In the genomic region with DNA sequence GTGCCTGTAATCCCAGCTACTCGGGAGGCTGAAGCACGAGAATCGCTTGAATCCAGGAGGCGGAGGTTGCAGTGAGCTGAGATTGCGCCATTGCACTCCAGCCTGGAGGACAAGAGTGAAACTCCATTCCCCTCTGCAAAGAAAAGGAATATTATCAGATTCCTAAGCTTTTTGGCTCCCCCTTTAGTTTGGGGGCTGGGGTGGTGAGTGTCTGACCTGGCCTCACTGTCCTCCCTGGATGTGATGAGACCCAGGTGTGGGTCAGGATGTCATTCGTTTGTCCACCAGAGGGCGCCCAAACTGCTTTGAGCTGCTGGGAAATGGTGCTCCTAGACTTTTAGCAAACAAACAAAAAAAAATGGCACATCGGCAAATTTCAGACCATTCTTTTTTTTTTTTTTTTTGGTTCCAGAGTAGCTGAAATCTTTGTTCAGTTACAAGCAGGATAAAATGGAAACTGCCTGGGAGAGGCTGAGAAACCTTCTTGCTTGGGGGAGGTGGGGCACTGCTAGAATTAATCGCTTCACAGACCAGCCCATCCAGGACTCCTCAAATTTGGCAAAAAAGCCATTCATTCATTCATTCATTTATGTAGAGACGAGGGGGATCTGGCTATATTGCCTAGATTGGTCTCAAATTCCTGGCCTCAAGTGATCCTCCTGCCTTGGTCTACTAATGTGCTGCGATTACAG, we compare ENCODE assay signal across 9 cellular contexts.
DNase-seq lines count a peak whose midpoint lies in the region; ATAC-seq and TF ChIP-seq lines count a peak whose summit lies in the region.
"Had no signal": no experiment of that assay in that cellular context is flagged by ENCODE, and none has a peak within 500 bp of the region (broad histone marks: within the 10 kb centered on the region; RNA-seq: fewer than 3 reads in every experiment).

No MANE protein-coding gene starts in this region.

- no peak overlapping the region for H3K4me3 ChIP-seq in cardiac fibroblast (replicated peaks in 1 of 2; ENCODE audit: low read depth in 2 of 2, low read length in 2 of 2)
- H3K4me3 ChIP-seq: BLaER1 had no signal

- ATAC-seq in GM21619 (IDR thresholded peaks at IDR 0.05; ENCODE audit: unreplicated experiment) = no peak

- peak; percentile 10 to 12 for DNase-seq in NCI-H187 (lab: John Stamatoyannopoulos, UW)
- no peak for DNase-seq in NCI-H187 treated with DMSO at 0.1 percent for 48 hours (lab: John Stamatoyannopoulos, UW)
- peak; percentile 31 for DNase-seq in NCI-H1694 treated with DMSO at 0.1 percent for 48 hours (lab: John Stamatoyannopoulos, UW)
- DNase-seq in activated CD4-positive, CD25-positive, alpha-beta regulatory T cell treated with anti-CD3 and anti-CD28 coated beads, Interleukin-2, amount 50 U/mL, for 16 hours (ENCODE audit: low read depth, low spot score) = peak; percentile 65
- DNase-seq in cardiac fibroblast (ENCODE audit: low read depth in 2 of 2) = peak; percentile 77 to 79
- DNase-seq in kidney tubule cell (ENCODE audit: low spot score) = peak; percentile 69
- DNase-seq in stimulated activated CD4-positive, alpha-beta T cell treated with anti-CD3 and anti-CD28 coated beads, Interleukin-4, amount 100 ng/mL, for 1 hour = peak; percentile 76

- TF ChIP-seq CTCF in cardiac fibroblast (IDR thresholded peaks at IDR 0.05; ENCODE audit: low read depth, low read length) = peak; percentile 70
